ENCODE assay signal across 8 cellular contexts in genomic region chr15:89749951-89750559, GRCh38. TPM values are rescaled to one million over a fixed set of nuclear protein-coding genes. Genes with fewer than 3 reads are reported as not detected.
DNase-seq lines count a peak whose midpoint lies in the region; ATAC-seq lines count a peak whose summit lies in the region.

No MANE protein-coding gene starts in this region.

- no peaks in the 10 kb centered on the region for H3K36me3 ChIP-seq in iPS-18a (ENCODE audit: control insufficient read depth, low read depth, low read length)

- H3K4me1 ChIP-seq in iPS-18a (ENCODE audit: control insufficient read depth, low read depth, low read length) = peaks cover 17% of the 10 kb centered on the region

- peak; percentile 5 for ATAC-seq in HG03432 (IDR thresholded peaks at IDR 0.05; ENCODE audit: unreplicated experiment)
- ATAC-seq in stimulated activated naive B cell treated with anti-CD40 and anti-IgM and Interleukin-4, amounts not matched to agents 10 μg/mL and 1 μg/mL and 100 μg/mL, for 72 hours (replicated peaks) = peak; percentile 4 to 10

- peaks cover 3% of the 10 kb centered on the region for H3K4me1 Mint-ChIP-seq in activated T-helper 2 cell treated with anti-CD3 and anti-CD28 coated beads, Interferon-gamma antibody, Interleukin-2, Interleukin-4, amounts not matched to agents 10 μg/mL and 5 μg/mL and 100 μg/mL, durations not matched to agents 14 hours and 24 hours and 36 hours (ENCODE audit: low read depth)
- H3K4me1 Mint-ChIP-seq in stimulated activated naive B cell treated with anti-CD40 and anti-IgM and Interleukin-4, amounts not matched to agents 10 μg/mL and 1 μg/mL and 100 μg/mL, for 72 hours = no peaks in the 10 kb centered on the region

- H3K9me3 Mint-ChIP-seq in activated T-helper 2 cell treated with anti-CD3 and anti-CD28 coated beads, Interferon-gamma antibody, Interleukin-2, Interleukin-4, amounts not matched to agents 10 μg/mL and 5 μg/mL and 100 μg/mL, durations not matched to agents 14 hours and 24 hours and 36 hours = no peaks in the 10 kb centered on the region
- no peaks in the 10 kb centered on the region for H3K9me3 Mint-ChIP-seq in stimulated activated naive B cell treated with anti-CD40 and anti-IgM and Interleukin-4, amounts not matched to agents 10 μg/mL and 1 μg/mL and 100 μg/mL, for 72 hours

- peak overlapping the region; percentile 46 for H3K4me3 ChIP-seq in iPS-18a (ENCODE audit: low read length)

- no peak overlapping the region for H3K9ac ChIP-seq in iPS-18a (ENCODE audit: low read length)

- H3K4me3 Mint-ChIP-seq in activated T-helper 2 cell treated with anti-CD3 and anti-CD28 coated beads, Interferon-gamma antibody, Interleukin-2, Interleukin-4, amounts not matched to agents 10 μg/mL and 5 μg/mL and 100 μg/mL, durations not matched to agents 14 hours and 24 hours and 36 hours (ENCODE audit: low read depth) = peak overlapping the region; percentile 81
- H3K4me3 Mint-ChIP-seq in stimulated activated naive B cell treated with anti-CD40 and anti-IgM and Interleukin-4, amounts not matched to agents 10 μg/mL and 1 μg/mL and 100 μg/mL, for 72 hours = peak overlapping the region; percentile 77 to 80

- no peaks in the 10 kb centered on the region for H3K9me3 ChIP-seq in iPS-18a (ENCODE audit: control insufficient read depth, low read depth, low read length)

- no peak overlapping the region for H3K27ac ChIP-seq in iPS-18a (ENCODE audit: low read length)

- DNase-seq in NCI-H345 (lab: John Stamatoyannopoulos, UW) = peak; percentile 15
- DNase-seq in NCI-H345 treated with DMSO at 0.1 percent for 48 hours (lab: John Stamatoyannopoulos, UW; ENCODE audit: unreplicated experiment) = no peak
- DNase-seq in activated T-helper 2 cell treated with anti-CD3 and anti-CD28 coated beads, Interferon-gamma antibody, Interleukin-2, Interleukin-4, amounts not matched to agents 10 μg/mL and 5 μg/mL and 100 μg/mL, durations not matched to agents 14 hours and 24 hours and 36 hours (ENCODE audit: low spot score) = no peak
- no peak for DNase-seq in stimulated activated naive B cell treated with anti-CD40 and anti-IgM and Interleukin-4, amounts not matched to agents 10 μg/mL and 1 μg/mL and 100 μg/mL, for 72 hours
- no peak for DNase-seq in NCI-H2107 (lab: John Stamatoyannopoulos, UW)
- DNase-seq in H4 (ENCODE audit: low spot score) = no peak

- H3K27ac Mint-ChIP-seq in activated T-helper 2 cell treated with anti-CD3 and anti-CD28 coated beads, Interferon-gamma antibody, Interleukin-2, Interleukin-4, amounts not matched to agents 10 μg/mL and 5 μg/mL and 100 μg/mL, durations not matched to agents 14 hours and 24 hours and 36 hours = no peak overlapping the region
- peak overlapping the region; percentile 73 for H3K27ac Mint-ChIP-seq in stimulated activated naive B cell treated with anti-CD40 and anti-IgM and Interleukin-4, amounts not matched to agents 10 μg/mL and 1 μg/mL and 100 μg/mL, for 72 hours

- peaks cover 28% of the 10 kb centered on the region for H3K27me3 Mint-ChIP-seq in activated T-helper 2 cell treated with anti-CD3 and anti-CD28 coated beads, Interferon-gamma antibody, Interleukin-2, Interleukin-4, amounts not matched to agents 10 μg/mL and 5 μg/mL and 100 μg/mL, durations not matched to agents 14 hours and 24 hours and 36 hours (ENCODE audit: low read depth)
- peaks cover 12 to 28% of the 10 kb centered on the region in 2 donors for H3K27me3 Mint-ChIP-seq in stimulated activated naive B cell treated with anti-CD40 and anti-IgM and Interleukin-4, amounts not matched to agents 10 μg/mL and 1 μg/mL and 100 μg/mL, for 72 hours

- H3K27me3 ChIP-seq in iPS-18a (ENCODE audit: control insufficient read depth, insufficient read depth, low read length) = peaks cover 78% of the 10 kb centered on the region

- intact Hi-C loops in activated T-helper 2 cell treated with anti-CD3 and anti-CD28 coated beads, Interferon-gamma antibody, Interleukin-2, Interleukin-4, amounts not matched to agents 10 μg/mL and 5 μg/mL and 100 μg/mL, durations not matched to agents 14 hours and 24 hours and 36 hours (cut with micrococcal nuclease) = loop anchor here (5.0 kb wide), 1 partner anchor 142 kb away; the partner anchor contains the start of gene AP3S2

- H3K36me3 Mint-ChIP-seq in activated T-helper 2 cell treated with anti-CD3 and anti-CD28 coated beads, Interferon-gamma antibody, Interleukin-2, Interleukin-4, amounts not matched to agents 10 μg/mL and 5 μg/mL and 100 μg/mL, durations not matched to agents 14 hours and 24 hours and 36 hours (ENCODE audit: low read depth) = no peaks in the 10 kb centered on the region
- no peaks in the 10 kb centered on the region for H3K36me3 Mint-ChIP-seq in stimulated activated naive B cell treated with anti-CD40 and anti-IgM and Interleukin-4, amounts not matched to agents 10 μg/mL and 1 μg/mL and 100 μg/mL, for 72 hours

RNA-seq across cellular contexts. Expression of gene MESP1, which starts 1.0 kb away (rescaled TPM):
- 7.1 and 7.5 TPM in 2 replicates for total RNA-seq in activated T-helper 2 cell treated with anti-CD3 and anti-CD28 coated beads, Interferon-gamma antibody, Interleukin-2, Interleukin-4, amounts not matched to agents 10 μg/mL and 5 μg/mL and 100 μg/mL, durations not matched to agents 14 hours and 24 hours and 36 hours
- total RNA-seq in H4 (2014; rRNA removed; shearing (Covaris generic)) = 0.47 TPM in 1 of 2 replicates, not detected in the other

RNA-seq across cellular contexts. Expression of gene MESP2, which starts 26.1 kb away (rescaled TPM):
- 0.39 and 0.41 TPM in 2 replicates for total RNA-seq in activated T-helper 2 cell treated with anti-CD3 and anti-CD28 coated beads, Interferon-gamma antibody, Interleukin-2, Interleukin-4, amounts not matched to agents 10 μg/mL and 5 μg/mL and 100 μg/mL, durations not matched to agents 14 hours and 24 hours and 36 hours
- not detected in 2 replicates for total RNA-seq in H4 (2014; rRNA removed; shearing (Covaris generic))

RNA-seq across cellular contexts. Expression of gene WDR93, which starts 59.4 kb away (rescaled TPM):
- total RNA-seq in activated T-helper 2 cell treated with anti-CD3 and anti-CD28 coated beads, Interferon-gamma antibody, Interleukin-2, Interleukin-4, amounts not matched to agents 10 μg/mL and 5 μg/mL and 100 μg/mL, durations not matched to agents 14 hours and 24 hours and 36 hours = not detected in 2 replicates
- 0.35 TPM in 1 of 2 replicates, not detected in the other for total RNA-seq in H4 (2014; rRNA removed; shearing (Covaris generic))

RNA-seq across cellular contexts. Expression of gene PEX11A, which starts 59.5 kb away (rescaled TPM):
- total RNA-seq in activated T-helper 2 cell treated with anti-CD3 and anti-CD28 coated beads, Interferon-gamma antibody, Interleukin-2, Interleukin-4, amounts not matched to agents 10 μg/mL and 5 μg/mL and 100 μg/mL, durations not matched to agents 14 hours and 24 hours and 36 hours = 1.0 and 1.8 TPM in 2 replicates
- 7.2 and 13.3 TPM in 2 replicates for total RNA-seq in H4 (2014; rRNA removed; shearing (Covaris generic))
